ENCODE assay signal across 8 cellular contexts in genomic region chr16:89192185-89193020, GRCh38. TPM values are rescaled to one million over a fixed set of nuclear protein-coding genes. Genes with fewer than 3 reads are reported as not detected.
DNase-seq lines count a peak whose midpoint lies in the region; ATAC-seq, FAIRE-seq and TF ChIP-seq lines count a peak whose summit lies in the region.
"Not testable (repeated sequence)": the region's sequence is repeated elsewhere in the genome, so short reads cannot be mapped to it uniquely, and the experiment has no call there.

No MANE protein-coding gene starts in this region.

- H3K9me1 ChIP-seq in keratinocyte (ENCODE audit: control insufficient read depth, extremely low read depth, insufficient read depth, low read length): not testable (repeated sequence)

- not testable (repeated sequence) for FAIRE-seq in keratinocyte (lab: Jason Lieb, UNC)

- not testable (repeated sequence) for H3K36me3 ChIP-seq in MG63; keratinocyte (ENCODE audit: control insufficient read depth in 2 of 2, extremely low read depth in 1 of 2, insufficient read depth in 2 of 2, low read length in 2 of 2); aorta (ENCODE audit: control insufficient read depth in 1 of 2, insufficient read depth in 2 of 2, low read length in 1 of 2)

- not testable (repeated sequence) for TF ChIP-seq CTCF in keratinocyte (optimal IDR thresholded peaks at IDR 0.05 in 1 of 3, IDR thresholded peaks at IDR 0.05 in 1 of 3, conservative IDR thresholded peaks at IDR 0.05 in 1 of 3; ENCODE audit: extremely low read depth in 1 of 3, insufficient read depth in 2 of 3, low read length in 3 of 3)

- H3K4me2 ChIP-seq in keratinocyte (ENCODE audit: control insufficient read depth, extremely low read depth, insufficient read depth, low read depth, low read length): peak overlapping the region; percentile 69

- peak; percentile 67 for ATAC-seq in aorta (ENCODE audit: low FRiP score)

- not testable (repeated sequence) for H3K27ac ChIP-seq in keratinocyte (ENCODE audit: control insufficient read depth, insufficient read depth, low read length); aorta (ENCODE audit: low read depth in 1 of 2, low read length in 2 of 2)

- DNase-seq in MG63: peak; percentile 78
- DNase-seq in SK-MEL-5 (ENCODE audit: low read depth, low spot score): peak; percentile 79
- DNase-seq in activated T-cell treated with anti-CD3 and anti-CD28 coated beads, Interleukin-2, amount 50 U/mL, for 1 hour: peak; percentile 78
- peak; percentile 87 for DNase-seq in effector CD8-positive, alpha-beta T cell (lab: John Stamatoyannopoulos, UW)
- DNase-seq in keratinocyte (ENCODE audit: low read depth, low spot score): peak; percentile 41
- DNase-seq in stimulated activated CD4-positive, alpha-beta T cell treated with anti-CD3 and anti-CD28 coated beads, Interleukin-12 subunit alpha, Interleukin-12 subunit beta, amount 100 ng/mL, for 24 hours (ENCODE audit: low read depth in 2 of 2): peak; percentile 58 to 60
- DNase-seq in aorta: peak; percentile 83 to 87

- in situ Hi-C loops in SK-MEL-5 (cut with HindIII; ENCODE audit: low pct_unique_long_range_greater_than_20kb, low sequenced_read_pairs): not testable (repeated sequence)

- H3K4me3 ChIP-seq in GM08714 (ENCODE audit: low read length) (peak overlapping the region; percentile 42; the same call in 1 of the 2 replicates), MG63 (peak overlapping the region; percentile 47), keratinocyte (ENCODE audit: control insufficient read depth in 2 of 3, extremely low read depth in 1 of 3, insufficient read depth in 2 of 3, low read depth in 1 of 3, low read length in 3 of 3) (peak overlapping the region in 2 of 3 experiments; percentile 19 to 46)
- H3K4me3 ChIP-seq in aorta (ENCODE audit: low read length in 2 of 2): not testable (repeated sequence)

- 4 to 5% methylated on average over 44 to 68 of the region's 68 CpGs for WGBS in aorta, 2 donors

- not testable (repeated sequence) for H3K4me1 ChIP-seq in keratinocyte (ENCODE audit: control insufficient read depth, extremely low read depth, insufficient read depth, low read length); aorta (ENCODE audit: control insufficient read depth in 1 of 2, insufficient read depth in 2 of 2, low read length in 2 of 2)

- H2AFZ ChIP-seq in keratinocyte (ENCODE audit: control insufficient read depth, low read length): peak overlapping the region; percentile 53

- H3K9me3 ChIP-seq in MG63; keratinocyte (ENCODE audit: control insufficient read depth, low read depth, low read length); aorta (ENCODE audit: control insufficient read depth, low read length): not testable (repeated sequence)

- intact Hi-C loops in aorta (cut with DNase I): not testable (repeated sequence)

- not testable (repeated sequence) for H3K27me3 ChIP-seq in MG63; keratinocyte (ENCODE audit: control insufficient read depth, extremely low read depth, insufficient read depth, low read length); aorta (ENCODE audit: control insufficient read depth in 1 of 2, insufficient read depth in 2 of 2, low read length in 1 of 2)

- not testable (repeated sequence) for H3K79me2 ChIP-seq in keratinocyte (ENCODE audit: control insufficient read depth, insufficient read depth, low read length)

- not testable (repeated sequence) for H4K20me1 ChIP-seq in keratinocyte (ENCODE audit: control insufficient read depth, extremely low read depth, insufficient read depth, low read length)

- peak overlapping the region; percentile 28 for H3K9ac ChIP-seq in keratinocyte (ENCODE audit: control insufficient read depth, extremely low read depth, insufficient read depth, low read length)

- dilution Hi-C loops in keratinocyte (cut with MboI; ENCODE audit: extremely low pct_ligation_motif_present, low sequenced_read_pairs): not testable (repeated sequence)

RNA-seq across cellular contexts. Expression of gene SLC22A31, which starts 7.9 kb away (rescaled TPM):
- 0.39 and 0.72 TPM in 2 replicates for total RNA-seq in MG63 (2014; rRNA removed; shearing (Covaris generic); ENCODE audit: low replicate concordance)
- total RNA-seq in SK-MEL-5 (2014; rRNA removed; shearing (Covaris generic)): 0.77 TPM in 1 of 2 replicates, not detected in the other
- polyA plus RNA-seq in SK-MEL-5 (2015; cell fraction: cytosol; rRNA removed): 0.19 and 0.34 TPM in 2 replicates
- polyA plus RNA-seq in SK-MEL-5 (2015; cell fraction: nucleus; rRNA removed): 13.8 and 14.7 TPM in 2 replicates
- polyA plus RNA-seq in keratinocyte: 0.05 TPM in 1 of 3 replicates, not detected in the others
- not detected for polyA plus RNA-seq in keratinocyte (2011; ENCODE audit: low read depth)
- polyA plus RNA-seq in keratinocyte (2011; cell fraction: cytosol; rRNA removed): not detected in 2 replicates
- polyA plus RNA-seq in keratinocyte (2011; cell fraction: nucleus; rRNA removed): 0.09 and 0.35 TPM in 2 replicates
- polyA plus RNA-seq in keratinocyte (2012; ENCODE audit: low replicate concordance): 0.54 TPM in 1 of 2 replicates, not detected in the other
- not detected in 3 replicates for polyA minus RNA-seq in keratinocyte
- polyA minus RNA-seq in keratinocyte (2011; cell fraction: cytosol; rRNA and poly(A)+ RNA removed): not detected
- not detected in 2 replicates for polyA minus RNA-seq in keratinocyte (2011; cell fraction: nucleus; rRNA and poly(A)+ RNA removed)
- total RNA-seq in aorta: 1 to 10 TPM in 1 of 2 donors, not detected in 1; 4.0 TPM
- polyA plus RNA-seq in aorta: 1 to 10 TPM in 1 of 2 donors, under 1 TPM in 1; 0.75 to 2.9 TPM

RNA-seq across cellular contexts. Expression of gene CDH15, which starts 20.9 kb away (rescaled TPM):
- total RNA-seq in MG63 (2014; rRNA removed; shearing (Covaris generic); ENCODE audit: low replicate concordance): 1.3 and 4.4 TPM in 2 replicates
- total RNA-seq in SK-MEL-5 (2014; rRNA removed; shearing (Covaris generic)): not detected in 2 replicates
- not detected in 2 replicates for polyA plus RNA-seq in SK-MEL-5 (2015; cell fraction: cytosol; rRNA removed)
- polyA plus RNA-seq in SK-MEL-5 (2015; cell fraction: nucleus; rRNA removed): 1.4 TPM in 1 of 2 replicates, not detected in the other
- polyA plus RNA-seq in keratinocyte (not detected in 3 replicates), aorta (under 1 TPM in 1 of 2 donors, not detected in 1; 0.08 TPM)
- polyA plus RNA-seq in keratinocyte (2011; ENCODE audit: low read depth): not detected
- not detected in 2 replicates for polyA plus RNA-seq in keratinocyte (2011; cell fraction: cytosol; rRNA removed)
- polyA plus RNA-seq in keratinocyte (2011; cell fraction: nucleus; rRNA removed): not detected in 2 replicates
- 0.07 TPM in 1 of 2 replicates, not detected in the other for polyA plus RNA-seq in keratinocyte (2012; ENCODE audit: low replicate concordance)
- not detected in 3 replicates for polyA minus RNA-seq in keratinocyte
- polyA minus RNA-seq in keratinocyte (2011; cell fraction: cytosol; rRNA and poly(A)+ RNA removed): not detected
- polyA minus RNA-seq in keratinocyte (2011; cell fraction: nucleus; rRNA and poly(A)+ RNA removed): not detected in 2 replicates
- total RNA-seq in aorta: under 1 TPM in 1 of 2 donors, not detected in 1; 0.21 TPM

RNA-seq across cellular contexts. Expression of gene ZNF778, which starts 25.1 kb away (rescaled TPM):
- 1.8 and 5.1 TPM in 2 replicates for total RNA-seq in MG63 (2014; rRNA removed; shearing (Covaris generic); ENCODE audit: low replicate concordance)
- 3.1 and 5.2 TPM in 2 replicates for total RNA-seq in SK-MEL-5 (2014; rRNA removed; shearing (Covaris generic))
- polyA plus RNA-seq in SK-MEL-5 (2015; cell fraction: cytosol; rRNA removed): 4.3 and 5.0 TPM in 2 replicates
- polyA plus RNA-seq in SK-MEL-5 (2015; cell fraction: nucleus; rRNA removed): 7.8 and 13.5 TPM in 2 replicates
- 5.4 to 6.2 TPM (median 5.9 TPM) in 3 replicates for polyA plus RNA-seq in keratinocyte
- polyA plus RNA-seq in keratinocyte (2011; ENCODE audit: low read depth): 6.5 TPM
- polyA plus RNA-seq in keratinocyte (2011; cell fraction: cytosol; rRNA removed): 2.5 and 4.1 TPM in 2 replicates
- 15.1 and 17.0 TPM in 2 replicates for polyA plus RNA-seq in keratinocyte (2011; cell fraction: nucleus; rRNA removed)
- 3.3 and 3.7 TPM in 2 replicates for polyA plus RNA-seq in keratinocyte (2012; ENCODE audit: low replicate concordance)
- polyA minus RNA-seq in keratinocyte: 4.7 to 13.3 TPM (median 7.3 TPM) in 3 replicates
- polyA minus RNA-seq in keratinocyte (2011; cell fraction: cytosol; rRNA and poly(A)+ RNA removed): 12.9 TPM
- polyA minus RNA-seq in keratinocyte (2011; cell fraction: nucleus; rRNA and poly(A)+ RNA removed): 9.6 and 16.0 TPM in 2 replicates
- total RNA-seq in aorta: 10 to 100 TPM; 12.7 to 14.9 TPM
- polyA plus RNA-seq in aorta: 1 to 10 TPM; 2.6 to 3.2 TPM
